Comparison of ENCODE assay signal across 1 cellular context in the genomic region with DNA sequence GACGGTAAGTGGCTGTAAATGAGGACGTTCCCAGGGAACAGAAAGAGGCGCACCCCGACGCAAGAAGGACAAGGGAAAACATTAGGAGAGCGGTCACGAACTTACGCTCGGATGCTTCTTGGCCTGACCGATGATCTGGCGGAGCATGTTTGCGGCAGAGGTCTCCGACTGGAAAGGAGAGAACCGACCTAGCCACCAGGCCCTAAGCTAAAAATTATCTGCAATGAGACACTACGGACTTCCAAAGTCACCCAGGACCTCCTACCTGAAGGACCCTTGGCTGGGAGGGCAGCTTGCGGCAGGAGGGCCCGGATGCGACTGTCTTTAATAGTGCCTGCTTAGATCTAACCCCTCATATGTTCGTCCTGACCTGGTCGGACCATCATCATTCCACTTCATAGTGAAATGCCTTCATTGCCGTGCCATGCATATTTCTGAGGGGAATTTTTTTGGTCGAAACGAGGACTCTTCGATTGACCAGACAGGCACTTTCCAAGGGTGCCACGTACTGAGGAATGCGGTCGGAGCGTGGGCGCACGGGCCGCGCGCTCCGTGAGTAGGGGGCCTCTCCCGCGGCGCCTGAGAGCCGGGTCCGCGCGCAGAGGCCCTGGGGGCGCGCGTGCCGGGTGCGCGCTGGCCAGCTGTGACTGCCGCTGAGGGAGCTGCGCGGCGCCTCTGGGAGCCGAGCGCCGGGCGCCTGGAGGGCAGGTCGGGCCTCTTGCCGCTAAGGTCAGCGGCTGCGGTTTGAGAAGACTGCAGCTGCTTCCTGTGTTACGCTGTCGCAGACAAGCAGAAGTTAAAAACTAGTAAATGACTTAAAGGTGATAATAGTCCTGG.
TF ChIP-seq lines count a peak whose summit lies in the region.

No MANE protein-coding gene starts in this region.

TF ChIP-seq in GM23338, 12 proteins besides CTCF, POLR2A, EP300 and RAD21 (continued from another document):
- TF ChIP-seq ZNF462 (CRISPR knock-in tag; IDR thresholded peaks at IDR 0.05) = no peak
- TF ChIP-seq CREB1 (CRISPR knock-in tag; IDR thresholded peaks at IDR 0.05; ENCODE audit: low read depth) = peak; percentile 62
- peak; percentile 68; the same call in 1 of the 2 replicates for TF ChIP-seq ZNF114 (CRISPR knock-in tag; IDR thresholded peaks at IDR 0.05)
- no peak for TF ChIP-seq EZH2 (IDR thresholded peaks at IDR 0.05; ENCODE audit: low read depth, unreplicated experiment)
- TF ChIP-seq, protein P1, sequence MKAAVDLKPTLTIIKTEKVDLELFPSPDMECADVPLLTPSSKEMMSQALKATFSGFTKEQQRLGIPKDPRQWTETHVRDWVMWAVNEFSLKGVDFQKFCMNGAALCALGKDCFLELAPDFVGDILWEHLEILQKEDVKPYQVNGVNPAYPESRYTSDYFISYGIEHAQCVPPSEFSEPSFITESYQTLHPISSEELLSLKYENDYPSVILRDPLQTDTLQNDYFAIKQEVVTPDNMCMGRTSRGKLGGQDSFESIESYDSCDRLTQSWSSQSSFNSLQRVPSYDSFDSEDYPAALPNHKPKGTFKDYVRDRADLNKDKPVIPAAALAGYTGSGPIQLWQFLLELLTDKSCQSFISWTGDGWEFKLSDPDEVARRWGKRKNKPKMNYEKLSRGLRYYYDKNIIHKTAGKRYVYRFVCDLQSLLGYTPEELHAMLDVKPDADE (IDR thresholded peaks at IDR 0.05) = peak; percentile 56; the same call in 1 of the 2 replicates
